In genomic region chr19:33518541-33518940, GRCh38 we compare ENCODE assay signal across 24 cellular contexts. TPM values are rescaled to one million over a fixed set of nuclear protein-coding genes. Genes with fewer than 3 reads are reported as not detected.
A peak's percentile ranks its signal among the peaks of the same experiment; 100 is the strongest.
DNase-seq lines count a peak whose midpoint lies in the region; ATAC-seq and TF ChIP-seq lines count a peak whose summit lies in the region.
"Had no signal": no experiment of that assay in that cellular context is flagged by ENCODE, and none has a peak within 500 bp of the region (broad histone marks: within the 10 kb centered on the region; RNA-seq: fewer than 3 reads in every experiment).

No MANE protein-coding gene starts in this region.

- H3K36me3 Mint-ChIP-seq in natural killer cell treated with Interleukin-12 subunit alpha and Interleukin-12 subunit beta and Interleukin-15 and Interleukin-18, amount 100 ng/mL, for 72 hours: no peaks in the 10 kb centered on the region
- no peaks in the 10 kb centered on the region for H3K36me3 Mint-ChIP-seq in natural killer cell
- H3K36me3 Mint-ChIP-seq in brain: no peaks in the 10 kb centered on the region
- H3K36me3 Mint-ChIP-seq in nephron (ENCODE audit: low read depth): no peaks in the 10 kb centered on the region

- no peaks in the 10 kb centered on the region for H3K36me3 ChIP-seq in right lobe of liver

- H3K9me3 Mint-ChIP-seq in natural killer cell treated with Interleukin-12 subunit alpha and Interleukin-12 subunit beta and Interleukin-15 and Interleukin-18, amount 100 ng/mL, for 72 hours: no peaks in the 10 kb centered on the region
- H3K9me3 Mint-ChIP-seq in natural killer cell (no peaks in the 10 kb centered on the region), brain (no peaks in the 10 kb centered on the region), nephron (no peaks in the 10 kb centered on the region)

- DNase-seq in natural killer cell treated with Interleukin-12 subunit alpha and Interleukin-12 subunit beta and Interleukin-15 and Interleukin-18, amount 100 ng/mL, for 72 hours (ENCODE audit: low spot score): no peak
- DNase-seq in natural killer cell: no peak
- DNase-seq in DMS53 (lab: John Stamatoyannopoulos, UW): no peak
- no peak for DNase-seq in retina
- DNase-seq in DMS79 treated with DMSO at 0.1 percent for 48 hours (lab: John Stamatoyannopoulos, UW): no peak
- DNase-seq in right lobe of liver: no peak
- DNase-seq: EL; GDM1; Karpas-422; NCI-H1105; NCI-H146; NCI-H1930; NCI-H446 treated with DMSO at 0.1 percent for 48 hours; NCI-H526; NCI-H82; NK-92 treated with Interleukin-12 subunit alpha and Interleukin-12 subunit beta, amount 100 ng/mL, for 24 hours; PC-3 had no signal

- H3K27ac ChIP-seq in right lobe of liver: no peak overlapping the region
- H3K27ac ChIP-seq: 22Rv1, HL-60 had no signal

- H3K27ac Mint-ChIP-seq in natural killer cell treated with Interleukin-12 subunit alpha and Interleukin-12 subunit beta and Interleukin-15 and Interleukin-18, amount 100 ng/mL, for 72 hours: no peak overlapping the region
- no peak overlapping the region for H3K27ac Mint-ChIP-seq in natural killer cell
- no peak overlapping the region for H3K27ac Mint-ChIP-seq in brain
- H3K27ac Mint-ChIP-seq in nephron: no peak overlapping the region

- no peaks in the 10 kb centered on the region for H3K9me3 ChIP-seq in right lobe of liver

- TF ChIP-seq CTCF in natural killer cell (IDR thresholded peaks at IDR 0.05) (no peak), brain (conservative IDR thresholded peaks at IDR 0.05) (no peak), nephron (IDR thresholded peaks at IDR 0.05; ENCODE audit: unreplicated experiment in 3 of 3) (no peak), right lobe of liver (IDR thresholded peaks at IDR 0.05) (no peak)

- H3K4me1 ChIP-seq in right lobe of liver: peaks cover 0 to 40% (median 10%) of the 10 kb centered on the region in 4 donors

- ATAC-seq in natural killer cell treated with Interleukin-12 subunit alpha and Interleukin-12 subunit beta and Interleukin-15 and Interleukin-18, amount 100 ng/mL, for 72 hours: no peak
- ATAC-seq in natural killer cell (no peak), right lobe of liver (no peak)
- ATAC-seq: GM12878, HCT116, PC-3, SK-N-SH treated with all-trans-retinoic acid at 6 μM for 48 hours had no signal

- intact Hi-C loops in natural killer cell (cut with micrococcal nuclease): no loop called here
- intact Hi-C loops in right lobe of liver (cut with DNase I): no loop called here

- H3K4me1 Mint-ChIP-seq in natural killer cell treated with Interleukin-12 subunit alpha and Interleukin-12 subunit beta and Interleukin-15 and Interleukin-18, amount 100 ng/mL, for 72 hours (ENCODE audit: low read depth in 2 of 2): peaks cover 32 to 45% of the 10 kb centered on the region in 2 donors
- peaks cover 30 to 59% of the 10 kb centered on the region in 2 donors for H3K4me1 Mint-ChIP-seq in natural killer cell
- H3K4me1 Mint-ChIP-seq in brain: peaks cover 28% of the 10 kb centered on the region
- H3K4me1 Mint-ChIP-seq in nephron: peaks cover 16% of the 10 kb centered on the region

- WGBS in right lobe of liver (ENCODE audit: insufficient coverage, low coverage, low lambda C conversion rate, missing lambda C conversion rate): 52% methylated on average over 5 of the region's 5 CpGs

- H3K4me3 Mint-ChIP-seq in natural killer cell treated with Interleukin-12 subunit alpha and Interleukin-12 subunit beta and Interleukin-15 and Interleukin-18, amount 100 ng/mL, for 72 hours: peak overlapping the region; percentile 20
- no peak overlapping the region for H3K4me3 Mint-ChIP-seq in natural killer cell
- peak overlapping the region; percentile 3 to 52 (median 21) for H3K4me3 Mint-ChIP-seq in brain
- H3K4me3 Mint-ChIP-seq in nephron: peak overlapping the region; percentile 16 to 90 (median 60)

- no peak overlapping the region for H3K4me3 ChIP-seq in right lobe of liver
- H3K4me3 ChIP-seq: GM12878 had no signal

- H3K27me3 ChIP-seq in right lobe of liver: no peaks in the 10 kb centered on the region

- TF ChIP-seq POLR2A in right lobe of liver (IDR thresholded peaks at IDR 0.05): no peak

- no peaks in the 10 kb centered on the region for H3K27me3 Mint-ChIP-seq in natural killer cell treated with Interleukin-12 subunit alpha and Interleukin-12 subunit beta and Interleukin-15 and Interleukin-18, amount 100 ng/mL, for 72 hours
- H3K27me3 Mint-ChIP-seq in natural killer cell (ENCODE audit: low read depth in 2 of 2) (no peaks in the 10 kb centered on the region), brain (peaks cover 4% of the 10 kb centered on the region), nephron (ENCODE audit: low read depth) (no peaks in the 10 kb centered on the region)

RNA-seq across cellular contexts. Expression of gene PEPD, which starts 3.0 kb away (rescaled TPM):
- total RNA-seq in natural killer cell treated with Interleukin-12 subunit alpha and Interleukin-12 subunit beta and Interleukin-15 and Interleukin-18, amount 100 ng/mL, for 72 hours: 10 to 100 TPM; 18.7 to 25.7 TPM
- total RNA-seq in natural killer cell: 10 to 100 TPM; 33.9 to 42.2 (median 40.9) TPM
- 239 TPM for polyA plus RNA-seq in brain (ENCODE audit: insufficient read depth, low read depth, low replicate concordance)
- 100 to 1,000 TPM; 121 to 261 (median 167) TPM for total RNA-seq in right lobe of liver
